Comparison of ENCODE assay signal across 24 cellular contexts in the genomic region with DNA sequence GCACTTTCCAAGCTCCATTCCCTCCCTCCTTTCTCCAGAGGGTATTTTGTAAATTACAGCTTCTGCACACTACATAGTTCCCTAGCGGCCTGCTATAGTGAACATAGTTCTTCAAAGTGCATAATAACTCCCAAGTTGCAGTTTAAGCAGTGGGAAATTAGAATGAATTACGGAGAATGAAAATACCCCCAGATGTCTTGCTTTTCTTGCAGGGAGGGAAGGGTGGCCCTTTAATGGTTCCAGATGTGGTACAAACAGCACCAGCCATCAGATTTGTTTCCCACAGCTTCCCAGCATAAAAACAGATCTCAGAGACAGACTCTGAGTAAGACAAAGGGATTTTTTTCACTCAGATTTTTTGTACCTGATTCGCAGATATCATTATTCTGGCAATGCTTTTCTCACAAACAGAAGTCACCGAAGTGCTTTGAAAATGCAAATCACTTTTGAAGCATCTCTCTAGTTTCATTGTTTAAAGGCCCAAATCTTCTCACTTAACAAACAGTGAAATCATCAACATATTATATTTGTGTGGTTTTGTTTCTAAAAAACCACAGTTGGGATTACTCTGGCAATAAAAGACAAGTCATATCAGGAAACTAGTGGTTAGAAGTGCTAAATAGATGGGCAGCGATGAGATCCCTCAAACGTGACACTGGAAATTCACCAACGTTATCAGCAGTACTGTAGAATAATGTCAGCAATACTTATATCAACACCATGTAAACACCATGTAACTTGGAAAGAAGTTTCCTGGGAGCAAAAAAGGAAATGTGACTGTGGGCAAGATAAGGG.
DNase-seq lines count a peak whose midpoint lies in the region; ATAC-seq, FAIRE-seq and TF ChIP-seq lines count a peak whose summit lies in the region.
"Had no signal": no experiment of that assay in that cellular context is flagged by ENCODE, and none has a peak within 500 bp of the region (broad histone marks: within the 10 kb centered on the region; RNA-seq: fewer than 3 reads in every experiment).

No MANE protein-coding gene starts in this region.

- no peak overlapping the region for H3K4me3 Mint-ChIP-seq in neural progenitor cell
- H3K4me3 Mint-ChIP-seq: CD4-positive, CD25-positive, alpha-beta regulatory T cell had no signal

- H4K20me1 ChIP-seq in BLaER1 = no peaks in the 10 kb centered on the region
- no peaks in the 10 kb centered on the region for H4K20me1 ChIP-seq in neural progenitor cell (ENCODE audit: low read depth)

- no peak for TF ChIP-seq CTCF in neural progenitor cell (IDR thresholded peaks at IDR 0.05)

- H3K27me3 Mint-ChIP-seq in neural progenitor cell (ENCODE audit: insufficient read depth, low read depth) = peaks cover 2% of the 10 kb centered on the region

- H3K9me3 ChIP-seq in BLaER1 (no peaks in the 10 kb centered on the region), neural progenitor cell (ENCODE audit: low read depth) (no peaks in the 10 kb centered on the region)
- H3K9me3 ChIP-seq: BE2C had no signal

- H3K4me1 Mint-ChIP-seq in neural progenitor cell = no peaks in the 10 kb centered on the region
- H3K4me1 Mint-ChIP-seq: CD4-positive, CD25-positive, alpha-beta regulatory T cell had no signal

- H3K9ac ChIP-seq in BLaER1 (no peak overlapping the region), neural progenitor cell (no peak overlapping the region)

- peak overlapping the region; percentile 22 for H3K4me2 ChIP-seq in BLaER1
- no peak overlapping the region for H3K4me2 ChIP-seq in neural progenitor cell

- no peak overlapping the region for H3K4me3 ChIP-seq in BLaER1
- no peak overlapping the region for H3K4me3 ChIP-seq in neural progenitor cell
- H3K4me3 ChIP-seq: GM12878 had no signal

- H3K27ac Mint-ChIP-seq in neural progenitor cell = no peak overlapping the region
- H3K27ac Mint-ChIP-seq: CD4-positive, CD25-positive, alpha-beta regulatory T cell had no signal

- H3K27me3 ChIP-seq in BLaER1 = no peaks in the 10 kb centered on the region
- H3K27me3 ChIP-seq in neural progenitor cell = no peaks in the 10 kb centered on the region
- H3K27me3 ChIP-seq: BE2C had no signal

- H3K36me3 ChIP-seq in BLaER1 (no peaks in the 10 kb centered on the region), neural progenitor cell (no peaks in the 10 kb centered on the region)
- H3K36me3 ChIP-seq: BE2C had no signal

- no peaks in the 10 kb centered on the region for H3K79me2 ChIP-seq in neural progenitor cell (ENCODE audit: low read depth)

- no peaks in the 10 kb centered on the region for H3K36me3 Mint-ChIP-seq in neural progenitor cell
- H3K36me3 Mint-ChIP-seq: CD4-positive, CD25-positive, alpha-beta regulatory T cell had no signal

- ATAC-seq in HG03571 (IDR thresholded peaks at IDR 0.05; ENCODE audit: unreplicated experiment) = no peak
- ATAC-seq: GM12878, Panc1 had no signal

- H2AFZ ChIP-seq in neural progenitor cell (replicated peaks) = peak overlapping the region; percentile 63

- no peaks in the 10 kb centered on the region for H3F3A ChIP-seq in neural progenitor cell (ENCODE audit: low read depth)

- H3K9me3 Mint-ChIP-seq in neural progenitor cell = no peaks in the 10 kb centered on the region

- DNase-seq in HTR-8/SVneo (ENCODE audit: insufficient read length, low spot score) = no peak
- peak; percentile 8 for DNase-seq in SW480 (ENCODE audit: low spot score)
- no peak for DNase-seq in neural progenitor cell (ENCODE audit: low spot score)
- no peak for DNase-seq in NCI-H345 treated with DMSO at 0.1 percent for 48 hours (lab: John Stamatoyannopoulos, UW; ENCODE audit: unreplicated experiment)
- DNase-seq in NCI-H1417 (lab: John Stamatoyannopoulos, UW) = no peak
- no peak for DNase-seq in iPS-NIHi7 (ENCODE audit: extremely low spot score)
- DNase-seq: BE2C; CD4-positive, CD25-positive, alpha-beta regulatory T cell; COR-L47; DMS79; Kasumi-1; NCI-H1092 treated with DMSO at 0.1 percent for 48 hours; NCI-H1694; NCI-H2081; NCI-H2171; NCI-H510A; NCI-H748 treated with DMSO at 0.1 percent for 48 hours; NK-92 treated with Interleukin-12 subunit alpha and Interleukin-12 subunit beta, amount 100 ng/mL, for 24 hours; T-helper 1 cell had no signal

- H3K27ac ChIP-seq in BLaER1 = no peak overlapping the region
- H3K27ac ChIP-seq in neural progenitor cell = no peak overlapping the region

- H3K4me1 ChIP-seq in BLaER1 = peaks cover 8% of the 10 kb centered on the region
- peaks cover 7% of the 10 kb centered on the region for H3K4me1 ChIP-seq in neural progenitor cell
- H3K4me1 ChIP-seq: BE2C had no signal

- FAIRE-seq in HTR-8/SVneo (lab: Jason Lieb, UNC) = peak; percentile 68
- FAIRE-seq: GM12878, H1 had no signal
